Comparison of ENCODE assay signal across 9 cellular contexts in the genomic region with DNA sequence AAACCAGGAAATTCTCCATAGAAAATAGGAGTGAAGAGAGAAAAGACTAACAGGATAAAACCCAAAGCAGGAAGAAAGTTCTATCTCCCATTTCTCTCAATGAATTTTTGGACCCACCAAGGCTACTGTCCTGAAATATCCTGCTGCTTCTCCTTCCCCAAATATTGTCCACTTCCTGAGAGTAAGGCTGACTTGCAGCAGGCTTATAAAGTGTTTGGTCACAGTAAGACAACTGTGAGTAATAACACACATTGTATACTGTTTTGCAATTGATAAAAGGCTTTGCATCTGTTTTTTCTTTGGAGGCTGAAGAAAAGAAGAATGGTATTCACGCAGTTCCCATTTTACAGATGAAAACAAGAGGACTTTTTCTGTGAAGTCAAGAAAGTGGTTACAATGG. TPM values are rescaled to one million over a fixed set of nuclear protein-coding genes. Genes with fewer than 3 reads are reported as not detected.
A peak's percentile ranks its signal among the peaks of the same experiment; 100 is the strongest.
DNase-seq lines count a peak whose midpoint lies in the region; ATAC-seq and TF ChIP-seq lines count a peak whose summit lies in the region.
"Not testable (repeated sequence)": the region's sequence is repeated elsewhere in the genome, so short reads cannot be mapped to it uniquely, and the experiment has no call there.
"Had no signal": no experiment of that assay in that cellular context is flagged by ENCODE, and none has a peak within 500 bp of the region (broad histone marks: within the 10 kb centered on the region; RNA-seq: fewer than 3 reads in every experiment).

No MANE protein-coding gene starts in this region.

- DNase-seq in ELR (ENCODE audit: low read depth) (peak; percentile 36), M059J (ENCODE audit: low read depth) (peak; percentile 21)
- not testable (repeated sequence) for DNase-seq in activated CD4-positive, alpha-beta T cell treated with anti-CD3 and anti-CD28 coated beads, Interleukin-2, amount 10 ng/mL, durations not matched to agents 24 days and 14 days; brain microvascular endothelial cell; epithelial cell of prostate (ENCODE audit: low read depth, low spot score); memory B cell (ENCODE audit: low spot score in 2 of 2); progenitor cell of endocrine pancreas (ENCODE audit: low spot score, unreplicated experiment)

- not testable (repeated sequence) for H3K27ac Mint-ChIP-seq in activated CD4-positive, alpha-beta T cell treated with anti-CD3 and anti-CD28 coated beads, Interleukin-2, amount 10 ng/mL, durations not matched to agents 24 days and 14 days; memory B cell; progenitor cell of endocrine pancreas

- peak overlapping the region; percentile 69 for H3K4me3 Mint-ChIP-seq in activated CD4-positive, alpha-beta T cell treated with anti-CD3 and anti-CD28 coated beads, Interleukin-2, amount 10 ng/mL, durations not matched to agents 24 days and 14 days
- peak overlapping the region; percentile 39 for H3K4me3 Mint-ChIP-seq in memory B cell
- H3K4me3 Mint-ChIP-seq in progenitor cell of endocrine pancreas (ENCODE audit: low read depth): peak overlapping the region; percentile 79

- in situ Hi-C loops in brain microvascular endothelial cell (cut with HindIII; ENCODE audit: low pct_ligation_motif_present, low sequenced_read_pairs): not testable (repeated sequence)

- H3K9me3 Mint-ChIP-seq in activated CD4-positive, alpha-beta T cell treated with anti-CD3 and anti-CD28 coated beads, Interleukin-2, amount 10 ng/mL, durations not matched to agents 24 days and 14 days; memory B cell; progenitor cell of endocrine pancreas (ENCODE audit: low read depth): not testable (repeated sequence)

- H3K4me1 Mint-ChIP-seq in activated CD4-positive, alpha-beta T cell treated with anti-CD3 and anti-CD28 coated beads, Interleukin-2, amount 10 ng/mL, durations not matched to agents 24 days and 14 days; memory B cell; progenitor cell of endocrine pancreas (ENCODE audit: low read depth): not testable (repeated sequence)

- TF ChIP-seq CTCF in brain microvascular endothelial cell (IDR thresholded peaks at IDR 0.05; ENCODE audit: low read depth, low read length, missing control alignments); progenitor cell of endocrine pancreas (IDR thresholded peaks at IDR 0.05; ENCODE audit: unreplicated experiment): not testable (repeated sequence)

- H3K27ac ChIP-seq in brain microvascular endothelial cell (peak overlapping the region; percentile 87), epithelial cell of prostate (peak overlapping the region; percentile 75)

- H3K36me3 ChIP-seq in brain microvascular endothelial cell (replicated peaks): not testable (repeated sequence)

- H3K4me3 ChIP-seq in brain microvascular endothelial cell (ENCODE audit: low read depth, low read length): not testable (repeated sequence)

- intact Hi-C loops in activated CD4-positive, alpha-beta T cell treated with anti-CD3 and anti-CD28 coated beads, Interleukin-2, amount 10 ng/mL, durations not matched to agents 24 days and 14 days (cut with micrococcal nuclease): not testable (repeated sequence)

- H3K27me3 ChIP-seq in brain microvascular endothelial cell (replicated peaks): not testable (repeated sequence)

- not testable (repeated sequence) for H3K36me3 Mint-ChIP-seq in activated CD4-positive, alpha-beta T cell treated with anti-CD3 and anti-CD28 coated beads, Interleukin-2, amount 10 ng/mL, durations not matched to agents 24 days and 14 days (ENCODE audit: low read depth); memory B cell; progenitor cell of endocrine pancreas (ENCODE audit: insufficient read depth)

- peaks cover 36% of the 10 kb centered on the region for H3K27me3 Mint-ChIP-seq in activated CD4-positive, alpha-beta T cell treated with anti-CD3 and anti-CD28 coated beads, Interleukin-2, amount 10 ng/mL, durations not matched to agents 24 days and 14 days
- H3K27me3 Mint-ChIP-seq in memory B cell (peaks cover 17% of the 10 kb centered on the region), progenitor cell of endocrine pancreas (peaks cover 44% of the 10 kb centered on the region)

- ATAC-seq in memory B cell (ENCODE audit: low read depth): not testable (repeated sequence)

RNA-seq across cellular contexts. Expression of a gene that starts 52.8 kb away (rescaled TPM):
- not detected in 2 replicates for total RNA-seq in M059J (2014; rRNA removed; shearing (Covaris generic))
- total RNA-seq in activated CD4-positive, alpha-beta T cell treated with anti-CD3 and anti-CD28 coated beads, Interleukin-2, amount 10 ng/mL, durations not matched to agents 24 days and 14 days: not detected in 2 replicates
- not detected in 2 replicates for total RNA-seq in progenitor cell of endocrine pancreas
- total RNA-seq: CD8-positive, alpha-beta T cell; K562 had no signal
